8 cellular contexts compared by ENCODE assay signal in genomic region chr17:48107137-48108055, GRCh38. TPM values are rescaled to one million over a fixed set of nuclear protein-coding genes. Genes with fewer than 3 reads are reported as not detected.
DNase-seq lines count a peak whose midpoint lies in the region; ATAC-seq and TF ChIP-seq lines count a peak whose summit lies in the region.

TSS of gene SNX11 (plus strand) at chr17:48107766. CDS start at chr17:48112044, 4,278 bp downstream.

- no peaks in the 10 kb centered on the region for H3K9me3 ChIP-seq in naive thymus-derived CD4-positive, alpha-beta T cell (ENCODE audit: control insufficient read depth in 2 of 3, low read length in 3 of 3)

- intact Hi-C loops in activated T-helper 1 cell treated with anti-CD3 and anti-CD28 coated beads, Interleukin-12 subunit alpha, Interleukin-12 subunit beta, Interleukin-2, Interleukin-4 antibody, amounts not matched to agents 30 ng/mL and 10 ng/mL and 1 ng/mL, durations not matched to agents 14 hours and 24 hours and 36 hours (cut with micrococcal nuclease): loop anchor here (1.0 to 10.0 kb wide), 6 partner anchors 27 to 347 kb away; partner anchors contain the start of genes NFE2L1, PNPO and SP2
- intact Hi-C loops in naive thymus-derived CD4-positive, alpha-beta T cell (cut with micrococcal nuclease): loop anchor here (1.0 to 10.0 kb wide), 8 partner anchors 59 to 1087 kb away; partner anchors contain the start of genes NFE2L1 (in 2 of the 2), ATP5MC1 (in 1 of the 2), CALCOCO2 (in 1 of the 2) and CDK5RAP3 (in 1 of the 2)

- peak within 1 kb of the TSS; percentile 94 for H3K4me3 ChIP-seq in GM23338
- peak within 1 kb of the TSS; percentile 97 for H3K4me3 ChIP-seq in naive thymus-derived CD4-positive, alpha-beta T cell (ENCODE audit: low read length)

- H3F3A ChIP-seq in GM23338 (replicated peaks; ENCODE audit: low read depth): peaks cover 7% of the 10 kb centered on the region

- H2AFZ ChIP-seq in GM23338: peak within 1 kb of the TSS; percentile 98

- H3K4me2 ChIP-seq in GM23338: peak within 1 kb of the TSS; percentile 76

- CTCF ChIA-PET in naive thymus-derived CD4-positive, alpha-beta T cell (lab: Charles Lee): interaction anchor here (1.2 to 2.2 kb wide), 5 partner anchors 10 to 82 kb away, joined by 3 to 7 read pairs (median 4); no protein-coding TSS in a partner anchor

- peaks cover 15% of the 10 kb centered on the region for H3K4me1 ChIP-seq in GM23338 (ENCODE audit: insufficient read depth)
- peaks cover 18 to 20% of the 10 kb centered on the region in 2 donors for H3K4me1 ChIP-seq in naive thymus-derived CD4-positive, alpha-beta T cell (ENCODE audit: control insufficient read depth in 2 of 2, insufficient read depth in 2 of 2, low read length in 2 of 2)

- 0 out of 4 replicates have a peak, but pooled peaks of 1 of the 2 experiments have one; percentile 5 for TF ChIP-seq CTCF in GM23338 (conservative IDR thresholded peaks at IDR 0.05; ENCODE audit: low read depth in 2 of 2)

- H3K27ac Mint-ChIP-seq in GM23338: peak within 1 kb of the TSS; percentile 91
- peak within 1 kb of the TSS; percentile 99 for H3K27ac Mint-ChIP-seq in activated T-helper 1 cell treated with anti-CD3 and anti-CD28 coated beads, Interleukin-12 subunit alpha, Interleukin-12 subunit beta, Interleukin-2, Interleukin-4 antibody, amounts not matched to agents 30 ng/mL and 10 ng/mL and 1 ng/mL, durations not matched to agents 14 hours and 24 hours and 36 hours
- peak within 1 kb of the TSS; percentile 89 to 96 (median 93) for H3K27ac Mint-ChIP-seq in naive thymus-derived CD4-positive, alpha-beta T cell

- peaks cover 7% of the 10 kb centered on the region; the same call in 2 of the 3 replicates for H3K36me3 Mint-ChIP-seq in GM23338 (ENCODE audit: low read depth)
- H3K36me3 Mint-ChIP-seq in activated T-helper 1 cell treated with anti-CD3 and anti-CD28 coated beads, Interleukin-12 subunit alpha, Interleukin-12 subunit beta, Interleukin-2, Interleukin-4 antibody, amounts not matched to agents 30 ng/mL and 10 ng/mL and 1 ng/mL, durations not matched to agents 14 hours and 24 hours and 36 hours (ENCODE audit: low read depth): peaks cover 25% of the 10 kb centered on the region
- peaks cover 0 to 26% (median 0%) of the 10 kb centered on the region in 5 donors for H3K36me3 Mint-ChIP-seq in naive thymus-derived CD4-positive, alpha-beta T cell

- peaks cover 45% of the 10 kb centered on the region for H3K79me2 ChIP-seq in GM23338 (replicated peaks; ENCODE audit: insufficient read depth)

- peak; percentile 96 for DNase-seq in EL
- DNase-seq in GM23338 (ENCODE audit: low spot score): peak; percentile 98
- peak; percentile 82 for DNase-seq in LHCN-M2 (ENCODE audit: low read depth)
- peak; percentile 85 for DNase-seq in RPMI7951 (ENCODE audit: low read depth)
- peak; percentile 91 for DNase-seq in activated T-helper 1 cell treated with anti-CD3 and anti-CD28 coated beads, Interleukin-12 subunit alpha, Interleukin-12 subunit beta, Interleukin-2, Interleukin-4 antibody, amounts not matched to agents 30 ng/mL and 10 ng/mL and 1 ng/mL, durations not matched to agents 14 hours and 24 hours and 36 hours (ENCODE audit: low spot score)
- DNase-seq in fibroblast of gingiva (ENCODE audit: low read depth): peak; percentile 74
- peak; percentile 85 to 97 (median 94) for DNase-seq in naive thymus-derived CD4-positive, alpha-beta T cell
- DNase-seq in stimulated activated naive CD4-positive, alpha-beta T cell (lab: John Stamatoyannopoulos, UW): peak; percentile 92 to 99 (median 95)

- ATAC-seq in GM23338: peak; percentile 96
- ATAC-seq in naive thymus-derived CD4-positive, alpha-beta T cell: peak; percentile 96

- POLR2A ChIA-PET in naive thymus-derived CD4-positive, alpha-beta T cell (lab: Charles Lee): interaction anchor here (0.6 to 1.8 kb wide), 14 partner anchors 8 to 460 kb away, joined by 3 to 11 read pairs (median 5); partner anchors contain the start of genes KPNB1, NFE2L1 and PNPO

- H4K20me1 ChIP-seq in GM23338 (replicated peaks; ENCODE audit: insufficient read depth): peaks cover 13% of the 10 kb centered on the region

- H3K27me3 Mint-ChIP-seq in GM23338 (ENCODE audit: insufficient read depth, low read depth, poor library complexity): peaks cover 15% of the 10 kb centered on the region
- no peaks in the 10 kb centered on the region for H3K27me3 Mint-ChIP-seq in activated T-helper 1 cell treated with anti-CD3 and anti-CD28 coated beads, Interleukin-12 subunit alpha, Interleukin-12 subunit beta, Interleukin-2, Interleukin-4 antibody, amounts not matched to agents 30 ng/mL and 10 ng/mL and 1 ng/mL, durations not matched to agents 14 hours and 24 hours and 36 hours (ENCODE audit: insufficient read depth)
- no peaks in the 10 kb centered on the region for H3K27me3 Mint-ChIP-seq in naive thymus-derived CD4-positive, alpha-beta T cell

- no peaks in the 10 kb centered on the region for H3K27me3 ChIP-seq in GM23338 (ENCODE audit: insufficient read depth)
- H3K27me3 ChIP-seq in naive thymus-derived CD4-positive, alpha-beta T cell (ENCODE audit: control insufficient read depth in 2 of 2, insufficient read depth in 2 of 2, low read length in 2 of 2): no peaks in the 10 kb centered on the region

- peaks cover 14% of the 10 kb centered on the region for H3K4me1 Mint-ChIP-seq in GM23338
- H3K4me1 Mint-ChIP-seq in activated T-helper 1 cell treated with anti-CD3 and anti-CD28 coated beads, Interleukin-12 subunit alpha, Interleukin-12 subunit beta, Interleukin-2, Interleukin-4 antibody, amounts not matched to agents 30 ng/mL and 10 ng/mL and 1 ng/mL, durations not matched to agents 14 hours and 24 hours and 36 hours (ENCODE audit: low read depth): peaks cover 63% of the 10 kb centered on the region
- peaks cover 44 to 68% (median 62%) of the 10 kb centered on the region in 7 donors for H3K4me1 Mint-ChIP-seq in naive thymus-derived CD4-positive, alpha-beta T cell

- peak within 1 kb of the TSS; percentile 91 for H3K4me3 Mint-ChIP-seq in GM23338
- H3K4me3 Mint-ChIP-seq in activated T-helper 1 cell treated with anti-CD3 and anti-CD28 coated beads, Interleukin-12 subunit alpha, Interleukin-12 subunit beta, Interleukin-2, Interleukin-4 antibody, amounts not matched to agents 30 ng/mL and 10 ng/mL and 1 ng/mL, durations not matched to agents 14 hours and 24 hours and 36 hours: peak within 1 kb of the TSS; percentile 100
- H3K4me3 Mint-ChIP-seq in naive thymus-derived CD4-positive, alpha-beta T cell: peak within 1 kb of the TSS; percentile 92 to 99 (median 96)

- peak within 1 kb of the TSS; percentile 96 for H3K27ac ChIP-seq in GM23338 (ENCODE audit: low read depth)
- H3K27ac ChIP-seq in naive thymus-derived CD4-positive, alpha-beta T cell (ENCODE audit: low read depth, low read length): peak within 1 kb of the TSS; percentile 89

- no peaks in the 10 kb centered on the region for H3K9me2 ChIP-seq in GM23338 (ENCODE audit: insufficient read depth)

- no peaks in the 10 kb centered on the region; the same call in 1 of the 3 replicates for H3K9me3 Mint-ChIP-seq in GM23338
- no peaks in the 10 kb centered on the region for H3K9me3 Mint-ChIP-seq in activated T-helper 1 cell treated with anti-CD3 and anti-CD28 coated beads, Interleukin-12 subunit alpha, Interleukin-12 subunit beta, Interleukin-2, Interleukin-4 antibody, amounts not matched to agents 30 ng/mL and 10 ng/mL and 1 ng/mL, durations not matched to agents 14 hours and 24 hours and 36 hours
- peaks cover 0 to 8% (median 0%) of the 10 kb centered on the region in 11 donors for H3K9me3 Mint-ChIP-seq in naive thymus-derived CD4-positive, alpha-beta T cell

- no peaks in the 10 kb centered on the region for H3K36me3 ChIP-seq in GM23338 (ENCODE audit: insufficient read depth)
- peaks cover 0 to 7% (median 0%) of the 10 kb centered on the region in 3 experiments for H3K36me3 ChIP-seq in naive thymus-derived CD4-positive, alpha-beta T cell (ENCODE audit: control insufficient read depth in 2 of 3, insufficient read depth in 3 of 3, low read length in 3 of 3)

TF ChIP-seq in GM23338, 12 proteins besides CTCF, POLR2A, EP300 and RAD21 (continues in another document):
- no peak for TF ChIP-seq EZH2phosphoT487 (IDR thresholded peaks at IDR 0.05; ENCODE audit: unreplicated experiment)

RNA-seq across cellular contexts. Expression of gene SNX11, which starts in this region (rescaled TPM):
- total RNA-seq in GM23338 (2014; rRNA removed; shearing (Covaris generic)): 13.7 and 16.3 TPM in 2 replicates
- polyA plus RNA-seq in GM23338 (2016; fragmentation: Nextera tagmentation; extraction: Ambion mirVana): 7.9 and 8.0 TPM in 2 replicates
- total RNA-seq in LHCN-M2 (2014; rRNA removed): 9.4 and 13.1 TPM in 2 replicates
- 19.1 TPM for polyA plus RNA-seq in LHCN-M2 (2012)
- 6.4 and 10.4 TPM in 2 replicates for total RNA-seq in RPMI7951 (2014; rRNA removed; shearing (Covaris generic))
- total RNA-seq in activated T-helper 1 cell treated with anti-CD3 and anti-CD28 coated beads, Interleukin-12 subunit alpha, Interleukin-12 subunit beta, Interleukin-2, Interleukin-4 antibody, amounts not matched to agents 30 ng/mL and 10 ng/mL and 1 ng/mL, durations not matched to agents 14 hours and 24 hours and 36 hours: 31.1 and 37.1 TPM in 2 replicates
- 10 to 100 TPM; 12.3 to 35.1 (median 16.7) TPM for total RNA-seq in naive thymus-derived CD4-positive, alpha-beta T cell
- 10 to 100 TPM; 16.8 to 21.1 TPM for polyA plus RNA-seq in naive thymus-derived CD4-positive, alpha-beta T cell

Comparison
In these comparisons a context has a peak if more than half of its experiments do, and no peak if none do; other contexts are left out.
1. Peak in every context shown above with its lines: DNase-seq, ATAC-seq, H3K4me3 ChIP-seq and H3K27ac ChIP-seq.